In the genomic region with DNA sequence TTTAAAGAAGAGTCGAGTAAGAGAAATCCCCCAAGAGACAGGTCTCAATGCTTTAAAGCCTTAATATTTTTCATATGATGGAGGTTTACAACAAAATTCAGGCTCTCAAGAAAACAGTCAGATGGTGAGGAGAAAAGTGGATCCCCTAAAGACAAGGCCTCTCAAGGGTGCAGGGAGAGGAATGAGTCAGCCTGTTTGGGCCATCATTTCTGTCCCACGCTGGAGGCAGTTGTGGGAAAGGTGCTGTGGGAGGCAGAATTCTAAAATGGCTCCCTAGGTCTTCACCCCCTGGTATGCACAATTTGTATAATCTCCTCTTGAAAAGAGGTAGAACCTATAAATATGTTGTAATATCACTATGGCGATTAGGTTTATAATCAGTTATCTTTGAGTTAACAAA, we compare ENCODE assay signal across 16 cellular contexts. TPM values are rescaled to one million over a fixed set of nuclear protein-coding genes. Genes with fewer than 3 reads are reported as not detected.
DNase-seq lines count a peak whose midpoint lies in the region; TF ChIP-seq lines count a peak whose summit lies in the region.
"Had no signal": no experiment of that assay in that cellular context is flagged by ENCODE, and none has a peak within 500 bp of the region (broad histone marks: within the 10 kb centered on the region; RNA-seq: fewer than 3 reads in every experiment).

No MANE protein-coding gene starts in this region.

- H3K36me3 Mint-ChIP-seq in activated naive CD4-positive, alpha-beta T cell treated with anti-CD3 and anti-CD28 coated beads, Interleukin-2, amount 10 ng/mL, durations not matched to agents 7 days and 5 days: peaks cover 5% of the 10 kb centered on the region

- H3K27ac Mint-ChIP-seq in activated naive CD4-positive, alpha-beta T cell treated with anti-CD3 and anti-CD28 coated beads, Interleukin-2, amount 10 ng/mL, durations not matched to agents 7 days and 5 days: no peak overlapping the region
- H3K27ac Mint-ChIP-seq: GM23338 had no signal

- WGBS in GM23248 (ENCODE audit: low coverage in 1 of 2, low lambda C conversion rate in 2 of 2, missing lambda C conversion rate in 2 of 2), 2 experiments: 81 to 83% methylated on average over 3 of the region's 3 CpGs

- no peak overlapping the region for H3K4me2 ChIP-seq in GM23248 (ENCODE audit: unreplicated experiment)
- H3K4me2 ChIP-seq in OCI-LY7 (ENCODE audit: low read length): peak overlapping the region; percentile 74; the same call in 1 of the 2 replicates
- H3K4me2 ChIP-seq: GM23338 had no signal

- CTCF ChIA-PET in activated naive CD4-positive, alpha-beta T cell treated with anti-CD3 and anti-CD28 coated beads, Interleukin-2, amount 10 ng/mL, durations not matched to agents 7 days and 5 days (lab: Charles Lee): no interaction called here
- CTCF ChIA-PET in OCI-LY7 (lab: Charles Lee; ENCODE audit: unreplicated experiment): no interaction called here

- no peaks in the 10 kb centered on the region for H3K9me3 ChIP-seq in GM23248 (ENCODE audit: low read depth)
- H3K9me3 ChIP-seq in OCI-LY7 (ENCODE audit: low read length): peaks cover 10% of the 10 kb centered on the region
- H3K9me3 ChIP-seq: ovary, upper lobe of right lung had no signal

- H3K4me3 ChIP-seq in GM23248 (no peak overlapping the region), OCI-LY7 (ENCODE audit: low read depth, low read length, poor library complexity, severe bottlenecking) (no peak overlapping the region)
- H3K4me3 ChIP-seq: GM23338, ovary, upper lobe of right lung had no signal

- peak; percentile 32 for DNase-seq in activated naive CD4-positive, alpha-beta T cell treated with Interleukin-2 at 50 U/mL for 16 hours
- DNase-seq in activated naive CD4-positive, alpha-beta T cell treated with anti-CD3 and anti-CD28 coated beads, Interleukin-2, amount 10 ng/mL, durations not matched to agents 7 days and 5 days: no peak
- DNase-seq in GM23248: no peak
- DNase-seq in OCI-LY7 (ENCODE audit: low spot score): no peak
- DNase-seq in stimulated activated CD8-positive, alpha-beta memory T cell treated with anti-CD3 and anti-CD28 coated beads, Interleukin-4, amount 100 ng/mL, for 48 hours: peak; percentile 50
- no peak for DNase-seq in HT-29 (ENCODE audit: low spot score)
- DNase-seq in NOMO-1 treated with DMSO at 0.1 percent for 48 hours (lab: John Stamatoyannopoulos, UW; ENCODE audit: unreplicated experiment): no peak
- no peak for DNase-seq in activated gamma-delta T cell treated with Interleukin-2 at 50 U/mL for 16 hours
- DNase-seq: Calu3, kidney, NCI-H1092, NCI-H226, ovary, small intestine, upper lobe of right lung had no signal

- H3K4me3 Mint-ChIP-seq in activated naive CD4-positive, alpha-beta T cell treated with anti-CD3 and anti-CD28 coated beads, Interleukin-2, amount 10 ng/mL, durations not matched to agents 7 days and 5 days: no peak overlapping the region
- H3K4me3 Mint-ChIP-seq: GM23338 had no signal

- TF ChIP-seq CTCF in OCI-LY7 (conservative IDR thresholded peaks at IDR 0.05; ENCODE audit: low read length): no peak

- H3K27ac ChIP-seq in GM23248 (no peak overlapping the region), OCI-LY7 (ENCODE audit: low read depth, low read length, poor library complexity, severe bottlenecking) (peak overlapping the region; percentile 94)
- H3K27ac ChIP-seq: ovary, upper lobe of right lung had no signal

- no peaks in the 10 kb centered on the region for H3K36me3 ChIP-seq in GM23248 (ENCODE audit: low read depth)
- peaks cover 7% of the 10 kb centered on the region; the same call in 1 of the 2 replicates for H3K36me3 ChIP-seq in OCI-LY7 (ENCODE audit: insufficient read depth, low read length)
- H3K36me3 ChIP-seq: ovary, upper lobe of right lung had no signal

- H3K79me2 ChIP-seq in GM23248 (ENCODE audit: insufficient read depth) (peaks cover 2% of the 10 kb centered on the region; the same call in 1 of the 2 replicates), OCI-LY7 (ENCODE audit: insufficient read depth, low read depth, low read length) (peaks cover 22% of the 10 kb centered on the region)

- H3K27me3 ChIP-seq in GM23248 (replicated peaks; ENCODE audit: insufficient read depth): no peaks in the 10 kb centered on the region
- H3K27me3 ChIP-seq: ovary, upper lobe of right lung had no signal

- H3K9ac ChIP-seq in GM23248: no peak overlapping the region

- no peaks in the 10 kb centered on the region for H3F3A ChIP-seq in GM23248 (ENCODE audit: insufficient read depth)

- H4K20me1 ChIP-seq in GM23248 (ENCODE audit: insufficient read depth) (no peaks in the 10 kb centered on the region), OCI-LY7 (ENCODE audit: insufficient read depth, low read length) (no peaks in the 10 kb centered on the region)

- no peaks in the 10 kb centered on the region for H3K9me2 ChIP-seq in GM23248 (ENCODE audit: insufficient read depth)
- no peaks in the 10 kb centered on the region for H3K9me2 ChIP-seq in OCI-LY7 (ENCODE audit: insufficient read depth, low read length)

- no peaks in the 10 kb centered on the region for H3K27me3 Mint-ChIP-seq in activated naive CD4-positive, alpha-beta T cell treated with anti-CD3 and anti-CD28 coated beads, Interleukin-2, amount 10 ng/mL, durations not matched to agents 7 days and 5 days

- peaks cover 37% of the 10 kb centered on the region for H3K4me1 Mint-ChIP-seq in activated naive CD4-positive, alpha-beta T cell treated with anti-CD3 and anti-CD28 coated beads, Interleukin-2, amount 10 ng/mL, durations not matched to agents 7 days and 5 days

- BruUV-seq in OCI-LY7 (replicated peaks; lab: Mats Ljungman, UMichigan): no TSS peak

- intact Hi-C loops in OCI-LY7 (cut with micrococcal nuclease; ENCODE audit: unreplicated experiment): no loop called here

- H2AFZ ChIP-seq in GM23248: peak overlapping the region; percentile 44
- H2AFZ ChIP-seq in OCI-LY7 (ENCODE audit: low read length): peak overlapping the region; percentile 96
- H2AFZ ChIP-seq: GM23338 had no signal

- in situ Hi-C loops in GM23248 (cut with MboI): no loop called here

- no peaks in the 10 kb centered on the region for H3K4me1 ChIP-seq in GM23248 (ENCODE audit: insufficient read depth)
- H3K4me1 ChIP-seq in OCI-LY7 (ENCODE audit: insufficient read depth, low read length, poor library complexity, severe bottlenecking): peaks cover 50% of the 10 kb centered on the region
- H3K4me1 ChIP-seq: upper lobe of right lung had no signal

- POLR2A ChIA-PET in OCI-LY7 (lab: Charles Lee): interaction anchor here (0.9 to 1.4 kb wide), 2 partner anchors 10 to 33 kb away, joined by 3 to 9 read pairs; no protein-coding TSS in a partner anchor

- H3K9me3 Mint-ChIP-seq in activated naive CD4-positive, alpha-beta T cell treated with anti-CD3 and anti-CD28 coated beads, Interleukin-2, amount 10 ng/mL, durations not matched to agents 7 days and 5 days: no peaks in the 10 kb centered on the region

RNA-seq across cellular contexts. Expression of gene TIFA, which starts 4.6 kb away (rescaled TPM):
- total RNA-seq in GM23248 (2014; rRNA removed; shearing (Covaris generic)): 5.9 and 22.8 TPM in 2 replicates
- polyA plus RNA-seq in GM23248 (2016; fragmentation: Nextera tagmentation; extraction: Ambion mirVana): 13.1 and 13.3 TPM in 2 replicates
- total RNA-seq in OCI-LY7 (2014; rRNA removed; shearing (Covaris generic)): 82.9 and 84.0 TPM in 2 replicates
- total RNA-seq in OCI-LY7 (2022): 70.0 and 93.6 TPM in 2 replicates
- total RNA-seq in HT-29 (2014; rRNA removed; shearing (Covaris generic)): 5.9 and 10.1 TPM in 2 replicates

RNA-seq across cellular contexts. Expression of gene ALPK1, which starts 6.8 kb away (rescaled TPM):
- total RNA-seq in GM23248 (2014; rRNA removed; shearing (Covaris generic)): 7.9 and 8.6 TPM in 2 replicates
- 7.3 and 7.7 TPM in 2 replicates for polyA plus RNA-seq in GM23248 (2016; fragmentation: Nextera tagmentation; extraction: Ambion mirVana)
- total RNA-seq in OCI-LY7 (2014; rRNA removed; shearing (Covaris generic)): 22.5 and 33.7 TPM in 2 replicates
- 51.1 and 73.0 TPM in 2 replicates for total RNA-seq in OCI-LY7 (2022)
- 3.2 and 4.9 TPM in 2 replicates for total RNA-seq in HT-29 (2014; rRNA removed; shearing (Covaris generic))

RNA-seq across cellular contexts. Expression of gene AP1AR, which starts 58.8 kb away (rescaled TPM):
- 17.2 and 21.3 TPM in 2 replicates for total RNA-seq in GM23248 (2014; rRNA removed; shearing (Covaris generic))
- polyA plus RNA-seq in GM23248 (2016; fragmentation: Nextera tagmentation; extraction: Ambion mirVana): 20.4 and 21.7 TPM in 2 replicates
- total RNA-seq in OCI-LY7 (2014; rRNA removed; shearing (Covaris generic)): 18.2 and 24.9 TPM in 2 replicates
- total RNA-seq in OCI-LY7 (2022): 39.2 and 44.5 TPM in 2 replicates
- total RNA-seq in HT-29 (2014; rRNA removed; shearing (Covaris generic)): 57.0 and 105 TPM in 2 replicates

Comparison
In these comparisons a context has a peak if more than half of its experiments do, and no peak if none do; other contexts are left out.
1. DNase-seq: peak in activated naive CD4-positive, alpha-beta T cell treated with Interleukin-2 at 50 U/mL for 16 hours (single experiment) and stimulated activated CD8-positive, alpha-beta memory T cell treated with anti-CD3 and anti-CD28 coated beads, Interleukin-4, amount 100 ng/mL, for 48 hours (single experiment); none in activated naive CD4-positive, alpha-beta T cell treated with anti-CD3 and anti-CD28 coated beads, Interleukin-2, amount 10 ng/mL, durations not matched to agents 7 days and 5 days (single experiment), GM23248 (single experiment), OCI-LY7 (single experiment), HT-29 (single experiment), NOMO-1 treated with DMSO at 0.1 percent for 48 hours (single experiment) and activated gamma-delta T cell treated with Interleukin-2 at 50 U/mL for 16 hours (single experiment).